Comparison of ENCODE assay signal across 1 cellular context in genomic region chr2:112941753-112942653, GRCh38.
TF ChIP-seq lines count a peak whose summit lies in the region.

No MANE protein-coding gene starts in this region.

TF ChIP-seq in HepG2, 621 proteins besides CTCF, POLR2A, EP300 and RAD21 (continued from another document and continues in another):
- TF ChIP-seq ZFP62 (CRISPR knock-in tag; IDR thresholded peaks at IDR 0.05) (no peak), ZFP91 (CRISPR knock-in tag; IDR thresholded peaks at IDR 0.05; ENCODE audit: borderline replicate concordance) (peak; percentile 40; the same call in 1 of the 2 replicates), E2F1 (CRISPR knock-in tag; IDR thresholded peaks at IDR 0.05) (no peak), ZNF790 (CRISPR knock-in tag; IDR thresholded peaks at IDR 0.05; ENCODE audit: borderline replicate concordance) (no peak), ZNF550 (CRISPR knock-in tag; IDR thresholded peaks at IDR 0.05; ENCODE audit: borderline replicate concordance) (no peak), ZNF256 (CRISPR knock-in tag; conservative IDR thresholded peaks at IDR 0.05) (no peak), TEF (CRISPR knock-in tag; IDR thresholded peaks at IDR 0.05) (no peak), ZNF646 (CRISPR knock-in tag; IDR thresholded peaks at IDR 0.05) (no peak), FOXO1 (CRISPR knock-in tag; IDR thresholded peaks at IDR 0.05) (no peak), CERS6 (CRISPR knock-in tag; IDR thresholded peaks at IDR 0.05) (no peak), ZNF281 (CRISPR knock-in tag; IDR thresholded peaks at IDR 0.05; ENCODE audit: borderline replicate concordance) (no peak), PHF21A (CRISPR knock-in tag; IDR thresholded peaks at IDR 0.05) (no peak), ZNF598 (CRISPR knock-in tag; IDR thresholded peaks at IDR 0.05; ENCODE audit: borderline replicate concordance) (peak; percentile 65; the same call in 1 of the 2 replicates), PREB (CRISPR knock-in tag; IDR thresholded peaks at IDR 0.05) (no peak), ZNF781 (CRISPR knock-in tag; IDR thresholded peaks at IDR 0.05; ENCODE audit: borderline replicate concordance, not compliant biosample characterization) (peak; percentile 31), RFX1 (IDR thresholded peaks at IDR 0.05) (no peak), LRRFIP1 (CRISPR knock-in tag; conservative IDR thresholded peaks at IDR 0.05) (no peak), TSC22D2 (CRISPR knock-in tag; IDR thresholded peaks at IDR 0.05; ENCODE audit: borderline replicate concordance) (no peak), SPEN (CRISPR knock-in tag; IDR thresholded peaks at IDR 0.05; ENCODE audit: low read depth) (peak; percentile 21; the same call in 1 of the 2 replicates), TRAFD1 (CRISPR knock-in tag; IDR thresholded peaks at IDR 0.05; ENCODE audit: borderline replicate concordance) (no peak), SAP130 (CRISPR knock-in tag; IDR thresholded peaks at IDR 0.05; ENCODE audit: low read depth) (peak; percentile 29; the same call in 1 of the 2 replicates), NRL (CRISPR knock-in tag; IDR thresholded peaks at IDR 0.05; ENCODE audit: borderline replicate concordance) (no peak), ISX (CRISPR knock-in tag; conservative IDR thresholded peaks at IDR 0.05) (no peak), ZNF564 (CRISPR knock-in tag; IDR thresholded peaks at IDR 0.05) (no peak), JARID2 (CRISPR knock-in tag; IDR thresholded peaks at IDR 0.05; ENCODE audit: insufficient replicate concordance) (no peak), ZNF512B (CRISPR knock-in tag; IDR thresholded peaks at IDR 0.05; ENCODE audit: borderline replicate concordance) (peak; percentile 73; the same call in 1 of the 2 replicates), SAFB2 (CRISPR knock-in tag; IDR thresholded peaks at IDR 0.05; ENCODE audit: borderline replicate concordance, low read depth) (0 out of 2 replicates have a peak, but pooled peaks have one; percentile 55), ZBTB46 (CRISPR knock-in tag; IDR thresholded peaks at IDR 0.05; ENCODE audit: borderline replicate concordance) (no peak)
